9 cellular contexts compared by ENCODE assay signal in genomic region chr6:90274481-90275030, GRCh38. TPM values are rescaled to one million over a fixed set of nuclear protein-coding genes. Genes with fewer than 3 reads are reported as not detected.
DNase-seq lines count a peak whose midpoint lies in the region; ATAC-seq lines count a peak whose summit lies in the region.
"Had no signal": no experiment of that assay in that cellular context is flagged by ENCODE, and none has a peak within 500 bp of the region (broad histone marks: within the 10 kb centered on the region; RNA-seq: fewer than 3 reads in every experiment).

No MANE protein-coding gene starts in this region.

- peaks cover 11% of the 10 kb centered on the region for H3K9me3 Mint-ChIP-seq in activated CD4-positive, alpha-beta T cell treated with anti-CD3 and anti-CD28 coated beads, Interleukin-2, amount 10 ng/mL, durations not matched to agents 7 days and 5 days
- no peaks in the 10 kb centered on the region for H3K9me3 Mint-ChIP-seq in effector memory CD8-positive, alpha-beta T cell

- no peaks in the 10 kb centered on the region for H3K27me3 Mint-ChIP-seq in activated CD4-positive, alpha-beta T cell treated with anti-CD3 and anti-CD28 coated beads, Interleukin-2, amount 10 ng/mL, durations not matched to agents 7 days and 5 days
- peaks cover 9 to 25% of the 10 kb centered on the region in 2 donors for H3K27me3 Mint-ChIP-seq in effector memory CD8-positive, alpha-beta T cell

- peak; percentile 92 for DNase-seq in activated CD4-positive, alpha-beta T cell treated with anti-CD3 and anti-CD28 coated beads, Interleukin-2, amount 10 ng/mL, durations not matched to agents 7 days and 5 days
- peak; percentile 82 to 87 (median 85) for DNase-seq in effector memory CD8-positive, alpha-beta T cell
- DNase-seq in stimulated activated CD8-positive, alpha-beta memory T cell treated with anti-CD3 and anti-CD28 coated beads, Interleukin-12 subunit alpha, Interleukin-12 subunit beta, amount 100 ng/mL, for 24 hours (ENCODE audit: extremely low read depth), result peak; percentile 86
- DNase-seq in NCI-H1930 (lab: John Stamatoyannopoulos, UW), result no peak
- DNase-seq in HK-2 (ENCODE audit: unreplicated experiment), result no peak
- DNase-seq: Kasumi-1 had no signal

- POLR2A ChIA-PET in activated CD4-positive, alpha-beta T cell treated with anti-CD3 and anti-CD28 coated beads, Interleukin-2, amount 10 ng/mL, durations not matched to agents 7 days and 5 days (lab: Charles Lee), result interaction anchor here (0.5 kb wide), 1 partner anchor 56 kb away, joined by 4 read pairs; no protein-coding TSS in a partner anchor

- CTCF ChIA-PET in activated CD4-positive, alpha-beta T cell treated with anti-CD3 and anti-CD28 coated beads, Interleukin-2, amount 10 ng/mL, durations not matched to agents 7 days and 5 days (lab: Charles Lee), result interaction anchor here (0.7 to 3.4 kb wide), 13 partner anchors 10 to 334 kb away, joined by 3 to 16 read pairs (median 3); partner anchors contain the start of gene BACH2

- peaks cover 45% of the 10 kb centered on the region for H3K36me3 Mint-ChIP-seq in activated CD4-positive, alpha-beta T cell treated with anti-CD3 and anti-CD28 coated beads, Interleukin-2, amount 10 ng/mL, durations not matched to agents 7 days and 5 days (ENCODE audit: low read depth)
- H3K36me3 Mint-ChIP-seq in effector memory CD8-positive, alpha-beta T cell (ENCODE audit: insufficient read depth), result peaks cover 16% of the 10 kb centered on the region

- ATAC-seq in GM19351 (IDR thresholded peaks at IDR 0.05; ENCODE audit: unreplicated experiment) (peak; percentile 64), HG02884 (IDR thresholded peaks at IDR 0.05; ENCODE audit: unreplicated experiment) (no peak), HG03354 (IDR thresholded peaks at IDR 0.05; ENCODE audit: poor library complexity, severe bottlenecking, unreplicated experiment) (no peak)
- ATAC-seq in effector memory CD8-positive, alpha-beta T cell (replicated peaks), result peak; percentile 95

- H3K4me1 Mint-ChIP-seq in activated CD4-positive, alpha-beta T cell treated with anti-CD3 and anti-CD28 coated beads, Interleukin-2, amount 10 ng/mL, durations not matched to agents 7 days and 5 days, result peaks cover 94% of the 10 kb centered on the region
- peaks cover 19% of the 10 kb centered on the region in 2 donors for H3K4me1 Mint-ChIP-seq in effector memory CD8-positive, alpha-beta T cell (ENCODE audit: low read depth in 2 of 2)

- H3K27ac Mint-ChIP-seq in activated CD4-positive, alpha-beta T cell treated with anti-CD3 and anti-CD28 coated beads, Interleukin-2, amount 10 ng/mL, durations not matched to agents 7 days and 5 days, result peak overlapping the region; percentile 93
- peak overlapping the region; percentile 88 to 95 for H3K27ac Mint-ChIP-seq in effector memory CD8-positive, alpha-beta T cell

- H3K4me3 Mint-ChIP-seq in activated CD4-positive, alpha-beta T cell treated with anti-CD3 and anti-CD28 coated beads, Interleukin-2, amount 10 ng/mL, durations not matched to agents 7 days and 5 days, result peak overlapping the region; percentile 63
- peak overlapping the region; percentile 21 to 49 for H3K4me3 Mint-ChIP-seq in effector memory CD8-positive, alpha-beta T cell

RNA-seq across cellular contexts. Expression of gene BACH2, which starts 22.1 kb away (rescaled TPM):
- total RNA-seq in activated CD4-positive, alpha-beta T cell treated with anti-CD3 and anti-CD28 coated beads, Interleukin-2, amount 10 ng/mL, durations not matched to agents 7 days and 5 days, result 10 to 100 TPM; 59.4 to 61.6 TPM

Comparison
In these comparisons a context has a peak if more than half of its experiments do, and no peak if none do; other contexts are left out.
1. ATAC-seq: peak in GM19351 (single experiment) and effector memory CD8-positive, alpha-beta T cell (single experiment); none in HG02884 (single experiment) and HG03354 (single experiment).
2. DNase-seq: peak in activated CD4-positive, alpha-beta T cell treated with anti-CD3 and anti-CD28 coated beads, Interleukin-2, amount 10 ng/mL, durations not matched to agents 7 days and 5 days (single experiment), effector memory CD8-positive, alpha-beta T cell (3 of 3) and stimulated activated CD8-positive, alpha-beta memory T cell treated with anti-CD3 and anti-CD28 coated beads, Interleukin-12 subunit alpha, Interleukin-12 subunit beta, amount 100 ng/mL, for 24 hours (single experiment); none in NCI-H1930 (0 of 2) and HK-2 (single experiment).